9 cellular contexts compared by ENCODE assay signal in the genomic region with DNA sequence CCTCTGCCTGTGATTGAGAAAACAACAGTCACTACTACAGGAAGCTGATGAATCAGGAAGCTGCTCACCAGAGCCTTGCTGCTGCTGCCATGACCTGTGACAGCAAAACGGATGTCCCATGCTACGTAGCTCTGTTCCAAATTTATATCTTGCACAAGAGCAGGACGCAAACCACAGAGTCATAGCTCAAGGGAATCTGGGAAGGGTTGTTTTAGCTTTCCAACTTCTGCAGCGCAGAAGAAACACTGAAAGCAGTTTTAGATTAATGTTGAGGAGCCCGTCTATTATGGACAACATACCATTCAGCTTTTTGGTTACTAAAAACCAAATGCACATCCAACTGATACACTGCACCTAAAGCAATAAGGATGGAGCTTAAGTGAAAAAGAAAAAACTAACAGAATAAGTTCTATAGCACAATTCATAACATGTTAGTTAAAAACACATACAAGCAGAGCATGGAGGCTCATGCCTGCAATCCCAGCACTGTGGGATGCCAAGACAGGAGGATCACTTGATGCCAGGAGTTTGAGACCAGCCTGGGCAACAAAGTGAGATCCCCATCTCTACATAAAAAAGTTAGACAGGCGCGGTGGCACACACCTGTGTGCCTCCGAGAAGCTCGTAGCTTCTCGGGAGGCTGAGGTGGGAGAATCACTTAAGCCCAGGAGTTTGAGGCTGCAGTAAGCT. TPM values are rescaled to one million over a fixed set of nuclear protein-coding genes. Genes with fewer than 3 reads are reported as not detected.
DNase-seq lines count a peak whose midpoint lies in the region; ATAC-seq, FAIRE-seq and TF ChIP-seq lines count a peak whose summit lies in the region.
"Had no signal": no experiment of that assay in that cellular context is flagged by ENCODE, and none has a peak within 500 bp of the region (broad histone marks: within the 10 kb centered on the region; RNA-seq: fewer than 3 reads in every experiment).

No MANE protein-coding gene starts in this region.

- H3K4me2 ChIP-seq in HepG2 (ENCODE audit: low read depth, low read length) = peak overlapping the region; percentile 20; the same call in 1 of the 2 replicates

- TF ChIP-seq POLR2A in breast epithelium (IDR thresholded peaks at IDR 0.05) (no peak), HepG2 (IDR thresholded peaks at IDR 0.05; ENCODE audit: insufficient read depth in 1 of 2, low read depth in 2 of 2, low read length in 2 of 2) (no peak)

- no peaks in the 10 kb centered on the region for H3K79me2 ChIP-seq in HepG2 (ENCODE audit: insufficient read depth, low read length)

- no peak overlapping the region for H3K9ac ChIP-seq in HepG2 (ENCODE audit: insufficient read depth, low read depth, low read length)

- WGBS in HepG2 (ENCODE audit: low lambda C conversion rate) = 72% methylated on average over 10 of the region's 10 CpGs

- no peak overlapping the region for H2AFZ ChIP-seq in HepG2 (ENCODE audit: low read length)

- in situ Hi-C loops in HepG2 (cut with HindIII; ENCODE audit: extremely low pct_ligation_motif_present, low pct_unique_long_range_greater_than_20kb) = no loop called here

- H3K27me3 ChIP-seq in breast epithelium (no peaks in the 10 kb centered on the region), HepG2 (ENCODE audit: control insufficient read depth in 1 of 2, insufficient read depth in 2 of 2, low read length in 2 of 2) (peaks cover 7 to 11% of the 10 kb centered on the region in 2 experiments; a peak in 3 of 5 replicates)

- no peaks in the 10 kb centered on the region for H3K36me3 ChIP-seq in breast epithelium
- H3K36me3 ChIP-seq in HepG2 (replicated peaks in 1 of 2; ENCODE audit: control insufficient read depth in 1 of 2, insufficient read depth in 2 of 2, low read length in 2 of 2) = no peaks in the 10 kb centered on the region

- H3K4me3 ChIP-seq in breast epithelium (peak overlapping the region in 1 of 3 donors; percentile 9), HepG2 (replicated peaks in 1 of 3; ENCODE audit: insufficient read depth in 1 of 3, low read depth in 2 of 3, low read length in 3 of 3) (no peak overlapping the region)

- no peaks in the 10 kb centered on the region for H4K20me1 ChIP-seq in HepG2 (ENCODE audit: insufficient read depth, low read length)

- no peak; the same call in 2 of the 3 replicates for ATAC-seq in HepG2

- no TSS peak for BruUV-seq in HepG2 (replicated peaks; lab: Mats Ljungman, UMichigan)

- no peak for TF ChIP-seq EP300 in HepG2 (IDR thresholded peaks at IDR 0.05; ENCODE audit: low read depth in 2 of 2, low read length in 2 of 2)
- TF ChIP-seq EP300 in HepG2 (CRISPR knock-in tag; IDR thresholded peaks at IDR 0.05; ENCODE audit: borderline replicate concordance) = no peak

- CTCF ChIA-PET in HepG2 (lab: Yijun Ruan, JAX; ENCODE audit: low intra/inter-chr PET ratio, low total read pairs) = no interaction called here

- POLR2A ChIA-PET in HepG2 (lab: Yijun Ruan, JAX) = interaction anchor here (1.2 kb wide), 1 partner anchor 9 kb away, joined by 4 read pairs; no protein-coding TSS in a partner anchor

- TF ChIP-seq RAD21 in HepG2 (CRISPR knock-in tag; IDR thresholded peaks at IDR 0.05) = no peak

- H3K27ac ChIP-seq in breast epithelium (peak overlapping the region; percentile 69 to 71), HepG2 (ENCODE audit: extremely low read length, insufficient read depth, low read length) (no peak overlapping the region)
- H3K27ac ChIP-seq: 22Rv1 had no signal

- peak in 1 of 3 donors; percentile 27 for TF ChIP-seq CTCF in breast epithelium (IDR thresholded peaks at IDR 0.05)
- no peak for TF ChIP-seq CTCF in HepG2 (CRISPR knock-in tag; IDR thresholded peaks at IDR 0.05)

- FAIRE-seq in HepG2 (lab: Jason Lieb, UNC) = no peak

- DNase-seq in DMS53 (lab: John Stamatoyannopoulos, UW) (peak; percentile 51), DMS53 treated with DMSO at 0.1 percent for 48 hours (lab: John Stamatoyannopoulos, UW; ENCODE audit: unreplicated experiment) (no peak), SW 1271 (lab: John Stamatoyannopoulos, UW) (peak; percentile 54 to 90), breast epithelium (ENCODE audit: low spot score in 2 of 2) (peak in 1 of 2 donors; percentile 85), HepG2 (ENCODE audit: low spot score) (peak; percentile 56), DMS79 treated with DMSO at 0.1 percent for 48 hours (lab: John Stamatoyannopoulos, UW) (no peak), HPDE6-E6E7 (ENCODE audit: extremely low spot score) (no peak)
- peak; percentile 9 for DNase-seq in stimulated activated CD8-positive, alpha-beta memory T cell treated with anti-CD3 and anti-CD28 coated beads, Interleukin-7, amount 100 ng/mL, for 24 hours (ENCODE audit: low read depth)

- H3K4me1 ChIP-seq in breast epithelium (peaks cover 0 to 5% of the 10 kb centered on the region in 2 donors), HepG2 (ENCODE audit: insufficient read depth, low read length) (peaks cover 45% of the 10 kb centered on the region)

- intact Hi-C loops in breast epithelium (cut with DNase I; ENCODE audit: low total_unique reads) (no loop called here), HepG2 (cut with micrococcal nuclease; ENCODE audit: unreplicated experiment) (no loop called here)

- H3K9me3 ChIP-seq in breast epithelium (no peaks in the 10 kb centered on the region), HepG2 (ENCODE audit: low read length) (no peaks in the 10 kb centered on the region)

RNA-seq across cellular contexts. Expression of a gene that starts 1.7 kb away (rescaled TPM):
- total RNA-seq in breast epithelium (not detected), HepG2 (2016; rRNA removed; fragmentation: Illumina TruSeq; extraction: Trizol) (not detected in 2 replicates)
- not detected in 2 replicates for total RNA-seq in HepG2 (2016; cell fraction: cytosol; rRNA removed; fragmentation: Illumina TruSeq; extraction: Trizol; ENCODE audit: low read depth)
- not detected in 2 replicates for total RNA-seq in HepG2 (2016; cell fraction: insoluble cytoplasmic fraction; rRNA removed; fragmentation: Illumina TruSeq; extraction: Trizol)
- not detected in 2 replicates for total RNA-seq in HepG2 (2016; cell fraction: membrane; rRNA removed; fragmentation: Illumina TruSeq; extraction: Trizol)
- not detected in 2 replicates for total RNA-seq in HepG2 (2016; cell fraction: nucleus; rRNA removed; fragmentation: Illumina TruSeq; extraction: Trizol)
- 0.04 and 0.07 TPM in 2 replicates for polyA plus RNA-seq in HepG2 (2011; rRNA removed)
- polyA plus RNA-seq in HepG2 (2011; cell fraction: cytosol; rRNA removed) = 0.03 and 0.04 TPM in 2 replicates
- 0.16 and 0.33 TPM in 2 replicates for polyA plus RNA-seq in HepG2 (2011; cell fraction: nucleus; rRNA removed)
- not detected in 2 replicates for polyA plus RNA-seq in HepG2 (2012)
- polyA plus RNA-seq in HepG2 (2016; cell fraction: cytosol; fragmentation: Illumina TruSeq; extraction: Trizol; ENCODE audit: low read depth) = not detected in 2 replicates
- not detected in 2 replicates for polyA plus RNA-seq in HepG2 (2016; cell fraction: insoluble cytoplasmic fraction; fragmentation: Illumina TruSeq; extraction: Trizol; ENCODE audit: low read depth)
- polyA plus RNA-seq in HepG2 (2016; cell fraction: membrane; fragmentation: Illumina TruSeq; extraction: Trizol; ENCODE audit: low read depth) = not detected in 2 replicates
- polyA plus RNA-seq in HepG2 (2016; cell fraction: nucleus; fragmentation: Illumina TruSeq; extraction: Trizol; ENCODE audit: insufficient read depth, low read depth) = not detected in 2 replicates
- 0.05 and 0.18 TPM in 2 replicates for polyA minus RNA-seq in HepG2 (2011; rRNA and poly(A)+ RNA removed; ENCODE audit: low replicate concordance)
- not detected in 2 replicates for polyA minus RNA-seq in HepG2 (2011; cell fraction: cytosol; rRNA and poly(A)+ RNA removed)
- polyA minus RNA-seq in HepG2 (2011; cell fraction: nucleus; rRNA and poly(A)+ RNA removed) = not detected in 2 replicates

RNA-seq across cellular contexts. Expression of a gene that starts 21.1 kb away (rescaled TPM):
- total RNA-seq in breast epithelium (100 to 1,000 TPM in 2 of 3 donors, 10 to 100 TPM in 1; 24.7 to 274 (median 109) TPM), HepG2 (2016; rRNA removed; fragmentation: Illumina TruSeq; extraction: Trizol) (not detected in 2 replicates)
- total RNA-seq in HepG2 (2016; cell fraction: cytosol; rRNA removed; fragmentation: Illumina TruSeq; extraction: Trizol; ENCODE audit: low read depth) = not detected in 2 replicates
- not detected in 2 replicates for total RNA-seq in HepG2 (2016; cell fraction: insoluble cytoplasmic fraction; rRNA removed; fragmentation: Illumina TruSeq; extraction: Trizol)
- not detected in 2 replicates for total RNA-seq in HepG2 (2016; cell fraction: membrane; rRNA removed; fragmentation: Illumina TruSeq; extraction: Trizol)
- not detected in 2 replicates for total RNA-seq in HepG2 (2016; cell fraction: nucleus; rRNA removed; fragmentation: Illumina TruSeq; extraction: Trizol)
- polyA plus RNA-seq in HepG2 (2011; rRNA removed) = not detected in 2 replicates
- not detected in 2 replicates for polyA plus RNA-seq in HepG2 (2011; cell fraction: cytosol; rRNA removed)
- not detected in 2 replicates for polyA plus RNA-seq in HepG2 (2011; cell fraction: nucleus; rRNA removed)
- not detected in 2 replicates for polyA plus RNA-seq in HepG2 (2012)
- not detected in 2 replicates for polyA plus RNA-seq in HepG2 (2016; cell fraction: cytosol; fragmentation: Illumina TruSeq; extraction: Trizol; ENCODE audit: low read depth)
- polyA plus RNA-seq in HepG2 (2016; cell fraction: insoluble cytoplasmic fraction; fragmentation: Illumina TruSeq; extraction: Trizol; ENCODE audit: low read depth) = not detected in 2 replicates
- polyA plus RNA-seq in HepG2 (2016; cell fraction: membrane; fragmentation: Illumina TruSeq; extraction: Trizol; ENCODE audit: low read depth) = not detected in 2 replicates
- polyA plus RNA-seq in HepG2 (2016; cell fraction: nucleus; fragmentation: Illumina TruSeq; extraction: Trizol; ENCODE audit: insufficient read depth, low read depth) = not detected in 2 replicates
- polyA minus RNA-seq in HepG2 (2011; rRNA and poly(A)+ RNA removed; ENCODE audit: low replicate concordance) = 0.05 TPM in 1 of 2 replicates, not detected in the other
- polyA minus RNA-seq in HepG2 (2011; cell fraction: cytosol; rRNA and poly(A)+ RNA removed) = not detected in 2 replicates
- polyA minus RNA-seq in HepG2 (2011; cell fraction: nucleus; rRNA and poly(A)+ RNA removed) = not detected in 2 replicates

RNA-seq across cellular contexts. Expression of a gene that starts 37.6 kb away (rescaled TPM):
- total RNA-seq in breast epithelium = 1 to 10 TPM in 1 of 3 donors, under 1 TPM in 2; 0.16 to 1.3 (median 0.29) TPM
- 0.76 and 1.00 TPM in 2 replicates for total RNA-seq in HepG2 (2016; rRNA removed; fragmentation: Illumina TruSeq; extraction: Trizol)
- total RNA-seq in HepG2 (2016; cell fraction: cytosol; rRNA removed; fragmentation: Illumina TruSeq; extraction: Trizol; ENCODE audit: low read depth) = 0.10 and 0.18 TPM in 2 replicates
- total RNA-seq in HepG2 (2016; cell fraction: insoluble cytoplasmic fraction; rRNA removed; fragmentation: Illumina TruSeq; extraction: Trizol) = 0.73 and 1.2 TPM in 2 replicates
- 0.53 and 0.62 TPM in 2 replicates for total RNA-seq in HepG2 (2016; cell fraction: membrane; rRNA removed; fragmentation: Illumina TruSeq; extraction: Trizol)
- 0.56 and 0.78 TPM in 2 replicates for total RNA-seq in HepG2 (2016; cell fraction: nucleus; rRNA removed; fragmentation: Illumina TruSeq; extraction: Trizol)
- polyA plus RNA-seq in HepG2 (2011; rRNA removed) = 0.82 and 1.2 TPM in 2 replicates
- 0.99 and 1.2 TPM in 2 replicates for polyA plus RNA-seq in HepG2 (2011; cell fraction: cytosol; rRNA removed)
- polyA plus RNA-seq in HepG2 (2011; cell fraction: nucleus; rRNA removed) = 0.87 and 1.0 TPM in 2 replicates
- polyA plus RNA-seq in HepG2 (2012) = 0.51 TPM in 2 replicates
- polyA plus RNA-seq in HepG2 (2016; cell fraction: cytosol; fragmentation: Illumina TruSeq; extraction: Trizol; ENCODE audit: low read depth) = 0.06 and 0.07 TPM in 2 replicates
- polyA plus RNA-seq in HepG2 (2016; cell fraction: insoluble cytoplasmic fraction; fragmentation: Illumina TruSeq; extraction: Trizol; ENCODE audit: low read depth) = 1.6 TPM in 2 replicates
- 0.46 and 0.47 TPM in 2 replicates for polyA plus RNA-seq in HepG2 (2016; cell fraction: membrane; fragmentation: Illumina TruSeq; extraction: Trizol; ENCODE audit: low read depth)
- polyA plus RNA-seq in HepG2 (2016; cell fraction: nucleus; fragmentation: Illumina TruSeq; extraction: Trizol; ENCODE audit: insufficient read depth, low read depth) = 1.3 and 1.4 TPM in 2 replicates
- 1.9 TPM in 1 of 2 replicates, not detected in the other for polyA minus RNA-seq in HepG2 (2011; rRNA and poly(A)+ RNA removed; ENCODE audit: low replicate concordance)
- 0.99 and 1.1 TPM in 2 replicates for polyA minus RNA-seq in HepG2 (2011; cell fraction: cytosol; rRNA and poly(A)+ RNA removed)
- polyA minus RNA-seq in HepG2 (2011; cell fraction: nucleus; rRNA and poly(A)+ RNA removed) = 0.50 and 0.77 TPM in 2 replicates

Comparison
In these comparisons a context has a peak if more than half of its experiments do, and no peak if none do; other contexts are left out.
1. DNase-seq: peak in DMS53 (single experiment), SW 1271 (2 of 2), HepG2 (single experiment) and stimulated activated CD8-positive, alpha-beta memory T cell treated with anti-CD3 and anti-CD28 coated beads, Interleukin-7, amount 100 ng/mL, for 24 hours (single experiment); none in DMS53 treated with DMSO at 0.1 percent for 48 hours (single experiment), DMS79 treated with DMSO at 0.1 percent for 48 hours (single experiment) and HPDE6-E6E7 (single experiment).
2. RNA of a gene that starts 21.1 kb away (total RNA-seq): 24.7 to 274 TPM in breast epithelium; not detected in HepG2; every median in the first group is over 10 times any median in the second.